11 cellular contexts compared by ENCODE assay signal in the genomic region with DNA sequence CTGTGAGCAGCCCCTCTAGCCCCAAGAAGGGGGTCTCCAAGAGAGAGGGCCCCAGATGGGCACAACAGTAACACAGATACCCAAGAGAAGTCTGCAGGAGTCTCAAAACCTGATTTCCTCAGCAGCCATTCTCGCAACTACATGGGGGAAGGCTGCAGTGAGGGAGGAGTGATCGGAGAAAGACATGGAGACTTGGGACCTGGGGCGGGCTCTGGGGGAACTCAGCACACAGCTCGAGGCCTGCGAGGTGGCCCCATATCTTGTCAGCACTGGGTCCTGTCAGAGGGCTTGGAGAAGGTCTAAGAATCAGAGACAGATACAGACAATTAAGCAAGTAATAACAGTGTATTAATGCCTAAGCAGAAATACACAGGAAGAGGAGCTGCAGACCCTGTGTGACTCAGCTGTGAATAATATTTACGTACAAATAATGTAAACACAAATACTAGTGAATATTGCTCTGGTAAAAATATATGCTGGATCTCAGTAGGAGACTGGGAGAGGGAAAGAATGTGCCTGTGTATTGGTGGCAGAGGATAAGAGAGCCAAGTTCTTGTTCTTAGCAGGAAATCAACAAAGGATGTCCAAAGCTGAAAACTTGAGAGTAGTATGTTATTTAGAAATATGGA.
DNase-seq lines count a peak whose midpoint lies in the region; TF ChIP-seq lines count a peak whose summit lies in the region.
"Had no signal": no experiment of that assay in that cellular context is flagged by ENCODE, and none has a peak within 500 bp of the region (broad histone marks: within the 10 kb centered on the region; RNA-seq: fewer than 3 reads in every experiment).

No MANE protein-coding gene starts in this region.

- H3K36me3 Mint-ChIP-seq in CD8-positive, alpha-beta memory T cell: peaks cover 9 to 31% (median 18%) of the 10 kb centered on the region in 3 donors
- H3K36me3 Mint-ChIP-seq in neural crest cell (ENCODE audit: low read depth): peaks cover 26% of the 10 kb centered on the region

- no peak overlapping the region for H3K27ac ChIP-seq in CD8-positive, alpha-beta memory T cell (ENCODE audit: low read depth, low read length)
- H3K27ac ChIP-seq in PC-9: peak overlapping the region; percentile 1; the same call in 1 of the 2 replicates
- H3K27ac ChIP-seq: adrenal gland, KMS-11, stomach had no signal

- H3K9me3 ChIP-seq in CD8-positive, alpha-beta memory T cell (ENCODE audit: low read length): no peaks in the 10 kb centered on the region
- no peaks in the 10 kb centered on the region for H3K9me3 ChIP-seq in PC-9 (ENCODE audit: insufficient read depth, low read depth)
- H3K9me3 ChIP-seq: adrenal gland, stomach had no signal

- intact Hi-C loops in PC-9 (cut with micrococcal nuclease; ENCODE audit: unreplicated experiment): no loop called here

- no peak overlapping the region for H3K4me3 Mint-ChIP-seq in CD8-positive, alpha-beta memory T cell
- no peak overlapping the region for H3K4me3 Mint-ChIP-seq in neural crest cell

- POLR2A ChIA-PET in CD8-positive, alpha-beta memory T cell (lab: Charles Lee): no interaction called here
- POLR2A ChIA-PET in PC-9 (lab: Charles Lee; ENCODE audit: unreplicated experiment): no interaction called here

- peaks cover 0 to 4% (median 3%) of the 10 kb centered on the region in 3 donors for H3K4me1 Mint-ChIP-seq in CD8-positive, alpha-beta memory T cell
- H3K4me1 Mint-ChIP-seq in neural crest cell: peaks cover 5% of the 10 kb centered on the region

- no peak overlapping the region for H3K4me3 ChIP-seq in CD8-positive, alpha-beta memory T cell (ENCODE audit: low read length)
- no peak overlapping the region for H3K4me3 ChIP-seq in PC-9
- no peak overlapping the region for H3K4me3 ChIP-seq in epithelial cell of esophagus (ENCODE audit: low read length)
- H3K4me3 ChIP-seq: adrenal gland, stomach had no signal

- no peaks in the 10 kb centered on the region for H3K27me3 ChIP-seq in CD8-positive, alpha-beta memory T cell (ENCODE audit: insufficient read depth, low read length, poor library complexity, severe bottlenecking)
- H3K27me3 ChIP-seq in PC-9 (ENCODE audit: insufficient read depth, low read depth): no peaks in the 10 kb centered on the region
- H3K27me3 ChIP-seq: adrenal gland, stomach had no signal

- no TSS peak for BruUV-seq in PC-9 (replicated peaks; lab: Mats Ljungman, UMichigan)

- no peaks in the 10 kb centered on the region for H3F3A ChIP-seq in PC-9 (ENCODE audit: insufficient read depth, low read depth)

- no peak overlapping the region for H2AFZ ChIP-seq in PC-9

- H3K9me3 Mint-ChIP-seq in CD8-positive, alpha-beta memory T cell: peaks cover 0 to 1% (median 0%) of the 10 kb centered on the region in 5 donors
- H3K9me3 Mint-ChIP-seq in neural crest cell: peaks cover 9% of the 10 kb centered on the region

- peak overlapping the region in 5 of 8 donors; percentile 18 to 86 (median 61) for H3K27ac Mint-ChIP-seq in CD8-positive, alpha-beta memory T cell
- peak overlapping the region; percentile 44 for H3K27ac Mint-ChIP-seq in neural crest cell (ENCODE audit: unreplicated experiment)

- no peaks in the 10 kb centered on the region for H3K9me2 ChIP-seq in PC-9 (ENCODE audit: insufficient read depth)

- H4K20me1 ChIP-seq in PC-9 (ENCODE audit: insufficient read depth): peaks cover 7% of the 10 kb centered on the region

- DNase-seq in CD8-positive, alpha-beta memory T cell: no peak
- DNase-seq in PC-9 (no peak), epithelial cell of esophagus (ENCODE audit: low read depth) (peak; percentile 27), neural crest cell (ENCODE audit: low read depth, low spot score) (no peak), NCI-H69 (lab: John Stamatoyannopoulos, UW) (no peak), D341Med (ENCODE audit: low spot score) (no peak)
- no peak for DNase-seq in NK-92 treated with Interleukin-12 subunit alpha and Interleukin-12 subunit beta, amount 100 ng/mL, for 24 hours (lab: John Stamatoyannopoulos, UW)
- DNase-seq: NCI-H345, stomach had no signal

- H3K4me1 ChIP-seq in CD8-positive, alpha-beta memory T cell (ENCODE audit: insufficient read depth, low read length): no peaks in the 10 kb centered on the region
- H3K4me1 ChIP-seq in PC-9 (replicated peaks; ENCODE audit: insufficient read depth): no peaks in the 10 kb centered on the region
- H3K4me1 ChIP-seq: adrenal gland had no signal

- H3K4me2 ChIP-seq in PC-9: no peak overlapping the region
- H3K4me2 ChIP-seq: KMS-11 had no signal

- TF ChIP-seq CTCF in PC-9 (conservative IDR thresholded peaks at IDR 0.05) (no peak), epithelial cell of esophagus (IDR thresholded peaks at IDR 0.05; ENCODE audit: insufficient read depth, low read depth, low read length, missing control alignments) (no peak), neural crest cell (conservative IDR thresholded peaks at IDR 0.05) (no peak)

- CTCF ChIA-PET in CD8-positive, alpha-beta memory T cell (lab: Charles Lee): no interaction called here
- CTCF ChIA-PET in PC-9 (lab: Charles Lee): no interaction called here

- no peaks in the 10 kb centered on the region for H3K36me3 ChIP-seq in CD8-positive, alpha-beta memory T cell (ENCODE audit: insufficient read depth, low read length)
- no peaks in the 10 kb centered on the region for H3K36me3 ChIP-seq in PC-9 (ENCODE audit: low read depth)

- H3K79me2 ChIP-seq in PC-9 (ENCODE audit: low read depth): no peaks in the 10 kb centered on the region

- peaks cover 0 to 1% of the 10 kb centered on the region in 2 donors for H3K27me3 Mint-ChIP-seq in CD8-positive, alpha-beta memory T cell
- no peaks in the 10 kb centered on the region for H3K27me3 Mint-ChIP-seq in neural crest cell (ENCODE audit: low read depth)
